In genomic region chrX:20547649-20548051, GRCh38 we compare ENCODE assay signal across 10 cellular contexts.
DNase-seq lines count a peak whose midpoint lies in the region; ATAC-seq and TF ChIP-seq lines count a peak whose summit lies in the region.
"Had no signal": no experiment of that assay in that cellular context is flagged by ENCODE, and none has a peak within 500 bp of the region (broad histone marks: within the 10 kb centered on the region; RNA-seq: fewer than 3 reads in every experiment).

No MANE protein-coding gene starts in this region.

- peaks cover 0 to 8% of the 10 kb centered on the region in 2 donors for H3K36me3 Mint-ChIP-seq in activated naive CD4-positive, alpha-beta T cell treated with anti-CD3 and anti-CD28 coated beads, Interleukin-2, amount 50 U/mL, for 72 hours

- H3K9me3 Mint-ChIP-seq in activated naive CD4-positive, alpha-beta T cell treated with anti-CD3 and anti-CD28 coated beads, Interleukin-2, amount 50 U/mL, for 72 hours: no peaks in the 10 kb centered on the region

- TF ChIP-seq CTCF in NB4 (IDR thresholded peaks at IDR 0.05; ENCODE audit: low read depth, low read length) (no peak), fibroblast of mammary gland (conservative IDR thresholded peaks at IDR 0.05; ENCODE audit: control insufficient read depth, insufficient read depth, low read depth, low read length) (no peak)

- peak; percentile 48 to 61 for ATAC-seq in activated naive CD4-positive, alpha-beta T cell treated with anti-CD3 and anti-CD28 coated beads, Interleukin-2, amount 50 U/mL, for 72 hours
- ATAC-seq in HG03457 (IDR thresholded peaks at IDR 0.05; ENCODE audit: unreplicated experiment): no peak
- ATAC-seq in HG03045 (IDR thresholded peaks at IDR 0.05; ENCODE audit: unreplicated experiment): no peak
- ATAC-seq: HCT116 had no signal

- DNase-seq in activated naive CD4-positive, alpha-beta T cell treated with anti-CD3 and anti-CD28 coated beads, Interleukin-2, amount 50 U/mL, for 72 hours (ENCODE audit: low spot score in 2 of 2): no peak
- no peak for DNase-seq in activated naive CD4-positive, alpha-beta T cell (lab: John Stamatoyannopoulos, UW)
- DNase-seq in NB4 (ENCODE audit: low read depth) (peak; percentile 35), fibroblast of mammary gland (ENCODE audit: low read depth) (peak; percentile 64), superior temporal gyrus (ENCODE audit: extremely low spot score) (peak; percentile 34), GF-D8 (lab: John Stamatoyannopoulos, UW) (no peak)
- DNase-seq: stimulated activated CD4-positive, alpha-beta T cell treated with anti-CD3 and anti-CD28 coated beads, Interleukin-1b, Interleukin-23, amount 100 ng/mL, for 48 hours had no signal

- H3K4me3 ChIP-seq in NB4 (ENCODE audit: low read depth, low read length) (no peak overlapping the region), fibroblast of mammary gland (ENCODE audit: control insufficient read depth, low read depth, low read length) (no peak overlapping the region)

- H3K27ac Mint-ChIP-seq in activated naive CD4-positive, alpha-beta T cell treated with anti-CD3 and anti-CD28 coated beads, Interleukin-2, amount 50 U/mL, for 72 hours: no peak overlapping the region

- no peak for TF ChIP-seq POLR2A in NB4 (IDR thresholded peaks at IDR 0.05; ENCODE audit: extremely low read depth, insufficient read length)

Comparison
In these comparisons a context has a peak if more than half of its experiments do, and no peak if none do; other contexts are left out.
1. ATAC-seq: peak in activated naive CD4-positive, alpha-beta T cell treated with anti-CD3 and anti-CD28 coated beads, Interleukin-2, amount 50 U/mL, for 72 hours (2 of 2); none in HG03457 (single experiment) and HG03045 (single experiment).
2. DNase-seq: peak in NB4 (single experiment), fibroblast of mammary gland (single experiment) and superior temporal gyrus (single experiment); none in activated naive CD4-positive, alpha-beta T cell treated with anti-CD3 and anti-CD28 coated beads, Interleukin-2, amount 50 U/mL, for 72 hours (0 of 2), activated naive CD4-positive, alpha-beta T cell (0 of 4) and GF-D8 (single experiment).